1 cellular context compared by ENCODE assay signal in genomic region chr1:22662318-22662717, GRCh38.
A peak's percentile ranks its signal among the peaks of the same experiment; 100 is the strongest.
TF ChIP-seq lines count a peak whose summit lies in the region.

No MANE protein-coding gene starts in this region.

TF ChIP-seq in H1, 55 proteins besides CTCF, POLR2A, EP300 and RAD21:
- no peak for TF ChIP-seq EGR1 (IDR thresholded peaks at IDR 0.05; ENCODE audit: borderline replicate concordance, low read depth, low read length)
- no peak for TF ChIP-seq FOSL1 (IDR thresholded peaks at IDR 0.05; ENCODE audit: insufficient read depth, low read depth, low read length)
- TF ChIP-seq CHD1 (IDR thresholded peaks at IDR 0.05; ENCODE audit: low read depth, low read length) = no peak
- TF ChIP-seq ZNF274 (IDR thresholded peaks at IDR 0.05; ENCODE audit: borderline replicate concordance, extremely low read depth, low read length) = no peak
- TF ChIP-seq ASH2L (IDR thresholded peaks at IDR 0.05; ENCODE audit: low read length) = no peak
- TF ChIP-seq TCF12 (IDR thresholded peaks at IDR 0.05; ENCODE audit: low read depth, low read length) = no peak
- TF ChIP-seq ATF2 (IDR thresholded peaks at IDR 0.05; ENCODE audit: low read length) = no peak
- TF ChIP-seq KDM1A (IDR thresholded peaks at IDR 0.05; ENCODE audit: borderline replicate concordance, low read length) = peak; percentile 51; the same call in 1 of the 2 replicates
- no peak for TF ChIP-seq RXRA (IDR thresholded peaks at IDR 0.05; ENCODE audit: insufficient read depth, low read depth, low read length)
- no peak for TF ChIP-seq CEBPB (IDR thresholded peaks at IDR 0.05; ENCODE audit: low read depth, low read length)
- peak; percentile 95 for TF ChIP-seq SP1 (IDR thresholded peaks at IDR 0.05; ENCODE audit: low read depth, low read length)
- peak; percentile 71 for TF ChIP-seq SP2 (IDR thresholded peaks at IDR 0.05; ENCODE audit: low read length)
- TF ChIP-seq NRF1 (IDR thresholded peaks at IDR 0.05; ENCODE audit: low read depth, low read length) = no peak
- TF ChIP-seq MAX (IDR thresholded peaks at IDR 0.05) = no peak
- peak; percentile 78 for TF ChIP-seq CHD2 (IDR thresholded peaks at IDR 0.05; ENCODE audit: low read length)
- TF ChIP-seq USF2 (IDR thresholded peaks at IDR 0.05; ENCODE audit: low read length) = no peak
- TF ChIP-seq MAFK (IDR thresholded peaks at IDR 0.05; ENCODE audit: low read depth, low read length) = no peak
- TF ChIP-seq GABPA (IDR thresholded peaks at IDR 0.05; ENCODE audit: borderline replicate concordance, insufficient read depth, low read length) = no peak
